9 cellular contexts compared by ENCODE assay signal in the genomic region with DNA sequence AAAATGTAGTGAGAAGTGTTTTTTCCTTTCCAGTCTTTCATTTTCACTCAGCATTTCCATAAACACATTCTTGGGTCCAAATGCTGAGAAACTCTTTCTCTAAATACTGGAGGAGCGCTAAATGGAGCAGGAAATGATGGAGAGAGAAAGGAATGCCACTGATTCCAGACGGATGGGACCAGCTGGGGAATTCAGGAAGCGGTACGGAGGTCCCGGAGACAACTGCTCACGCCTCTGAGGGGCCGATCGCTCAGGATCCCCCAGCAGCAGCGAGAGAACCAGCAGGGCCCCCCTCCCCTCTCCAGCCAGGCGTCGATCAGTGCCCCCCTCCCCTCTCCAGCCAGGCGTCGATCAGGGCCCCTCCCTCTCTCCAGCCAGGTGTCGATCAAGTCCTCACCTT. TPM values are rescaled to one million over a fixed set of nuclear protein-coding genes. Genes with fewer than 3 reads are reported as not detected.
DNase-seq lines count a peak whose midpoint lies in the region; ATAC-seq and TF ChIP-seq lines count a peak whose summit lies in the region.
"Had no signal": no experiment of that assay in that cellular context is flagged by ENCODE, and none has a peak within 500 bp of the region (broad histone marks: within the 10 kb centered on the region; RNA-seq: fewer than 3 reads in every experiment).

No MANE protein-coding gene starts in this region.

- CTCF ChIA-PET in CD8-positive, alpha-beta memory T cell (lab: Charles Lee) = interaction anchor here (0.9 kb wide), 2 partner anchors 9 to 303 kb away, joined by 3 read pairs; no protein-coding TSS in a partner anchor
- CTCF ChIA-PET in HEK293T (lab: Yijun Ruan, JAX) = no interaction called here

- peak overlapping the region; percentile 67 to 94 (median 82) for H3K27ac Mint-ChIP-seq in CD8-positive, alpha-beta memory T cell
- peak overlapping the region; percentile 91 for H3K27ac Mint-ChIP-seq in neural crest cell (ENCODE audit: unreplicated experiment)

- no peaks in the 10 kb centered on the region for H3K9me3 Mint-ChIP-seq in CD8-positive, alpha-beta memory T cell
- H3K9me3 Mint-ChIP-seq in neural crest cell = no peaks in the 10 kb centered on the region

- ATAC-seq in RWPE2 (ENCODE audit: low read depth) (peak; percentile 88), GM19351 (IDR thresholded peaks at IDR 0.05; ENCODE audit: unreplicated experiment) (no peak)

- WGBS in esophagus muscularis mucosa = 17% methylated on average over 9 of the region's 14 CpGs

- peaks cover 0 to 6% of the 10 kb centered on the region in 2 donors for H3K27me3 Mint-ChIP-seq in CD8-positive, alpha-beta memory T cell
- H3K27me3 Mint-ChIP-seq in neural crest cell (ENCODE audit: low read depth) = no peaks in the 10 kb centered on the region

- H3K4me1 ChIP-seq in CD8-positive, alpha-beta memory T cell (ENCODE audit: insufficient read depth, low read length) = peaks cover 78% of the 10 kb centered on the region
- H3K4me1 ChIP-seq in RWPE2 (ENCODE audit: insufficient read depth, poor library complexity, severe bottlenecking) = peaks cover 23% of the 10 kb centered on the region
- peaks cover 39 to 75% (median 67%) of the 10 kb centered on the region in 4 donors for H3K4me1 ChIP-seq in esophagus muscularis mucosa

- DNase-seq in CD8-positive, alpha-beta memory T cell = no peak
- DNase-seq in RWPE2 (ENCODE audit: low spot score) (no peak), esophagus muscularis mucosa (ENCODE audit: extremely low spot score) (no peak), neural crest cell (ENCODE audit: low read depth, low spot score) (no peak), HEK293T (ENCODE audit: extremely low spot score) (no peak)
- no peak for DNase-seq in effector CD8-positive, alpha-beta T cell (lab: John Stamatoyannopoulos, UW)
- DNase-seq in activated CD4-positive, alpha-beta T cell treated with anti-CD3 and anti-CD28 coated beads, Interleukin-2, amount 50 U/mL, for 48 hours = no peak

- H3K36me3 ChIP-seq in CD8-positive, alpha-beta memory T cell (ENCODE audit: insufficient read depth, low read length) = peaks cover 34% of the 10 kb centered on the region
- H3K36me3 ChIP-seq in RWPE2 (ENCODE audit: low read depth) (no peaks in the 10 kb centered on the region; the same call in 1 of the 2 replicates), esophagus muscularis mucosa (no peaks in the 10 kb centered on the region)

- no peak for TF ChIP-seq EP300 in esophagus muscularis mucosa (IDR thresholded peaks at IDR 0.05)

- peaks cover 4 to 62% (median 10%) of the 10 kb centered on the region in 3 donors for H3K36me3 Mint-ChIP-seq in CD8-positive, alpha-beta memory T cell
- H3K36me3 Mint-ChIP-seq in neural crest cell (ENCODE audit: low read depth) = peaks cover 4% of the 10 kb centered on the region

- intact Hi-C loops in esophagus muscularis mucosa (cut with DNase I) = no loop called here

- H3K27ac ChIP-seq in CD8-positive, alpha-beta memory T cell (ENCODE audit: low read depth, low read length) = no peak overlapping the region
- H3K27ac ChIP-seq in RWPE2 (ENCODE audit: poor library complexity, severe bottlenecking) (peak overlapping the region; percentile 97), esophagus muscularis mucosa (replicated peaks in 1 of 4) (peak overlapping the region; percentile 77 to 83 (median 80))
- H3K27ac ChIP-seq: HL-60 had no signal

- H3K4me3 Mint-ChIP-seq in CD8-positive, alpha-beta memory T cell = peak overlapping the region; percentile 17 to 87 (median 59)
- H3K4me3 Mint-ChIP-seq in neural crest cell = peak overlapping the region; percentile 34

- H3K27me3 ChIP-seq in CD8-positive, alpha-beta memory T cell (ENCODE audit: insufficient read depth, low read length, poor library complexity, severe bottlenecking) = no peaks in the 10 kb centered on the region
- H3K27me3 ChIP-seq in RWPE2 (ENCODE audit: insufficient read depth, poor library complexity, severe bottlenecking) = no peaks in the 10 kb centered on the region
- H3K27me3 ChIP-seq in esophagus muscularis mucosa = no peaks in the 10 kb centered on the region

- no peak for TF ChIP-seq POLR2A in esophagus muscularis mucosa (IDR thresholded peaks at IDR 0.05; ENCODE audit: low read depth)

- POLR2A ChIA-PET in CD8-positive, alpha-beta memory T cell (lab: Charles Lee) = no interaction called here
- POLR2A ChIA-PET in HEK293T (lab: Yijun Ruan, JAX) = no interaction called here

- H3K4me1 Mint-ChIP-seq in CD8-positive, alpha-beta memory T cell = peaks cover 63 to 86% (median 75%) of the 10 kb centered on the region in 3 donors
- H3K4me1 Mint-ChIP-seq in neural crest cell = peaks cover 58% of the 10 kb centered on the region

- no peaks in the 10 kb centered on the region for H3K9me3 ChIP-seq in CD8-positive, alpha-beta memory T cell (ENCODE audit: low read length)
- H3K9me3 ChIP-seq in RWPE2 (ENCODE audit: severe bottlenecking) = no peaks in the 10 kb centered on the region
- no peaks in the 10 kb centered on the region for H3K9me3 ChIP-seq in esophagus muscularis mucosa

- no peak overlapping the region for H3K4me3 ChIP-seq in CD8-positive, alpha-beta memory T cell (ENCODE audit: low read length)
- H3K4me3 ChIP-seq in RWPE2 (ENCODE audit: severe bottlenecking) (no peak overlapping the region), esophagus muscularis mucosa (peak overlapping the region; percentile 20 to 52 (median 32))

- TF ChIP-seq CTCF in RWPE2 (IDR thresholded peaks at IDR 0.05; ENCODE audit: poor library complexity, severe bottlenecking) = no peak
- TF ChIP-seq CTCF in esophagus muscularis mucosa (IDR thresholded peaks at IDR 0.05) = no peak
- TF ChIP-seq CTCF in neural crest cell (conservative IDR thresholded peaks at IDR 0.05) = no peak

TF ChIP-seq in HEK293T, 16 proteins besides CTCF, POLR2A, EP300 and RAD21:
- TF ChIP-seq SP1 (IDR thresholded peaks at IDR 0.05) (no peak), FOXA1 (IDR thresholded peaks at IDR 0.05) (no peak), FOXK2 (IDR thresholded peaks at IDR 0.05) (no peak), ELF4 (IDR thresholded peaks at IDR 0.05) (no peak), SUZ12 (IDR thresholded peaks at IDR 0.05) (no peak), TARDBP (IDR thresholded peaks at IDR 0.05) (no peak), CTBP1 (IDR thresholded peaks at IDR 0.05; ENCODE audit: borderline replicate concordance) (no peak), NFRKB (IDR thresholded peaks at IDR 0.05) (no peak), L3MBTL2 (conservative IDR thresholded peaks at IDR 0.05) (no peak), ARNT (IDR thresholded peaks at IDR 0.05) (no peak), BHLHE40 (IDR thresholded peaks at IDR 0.05; ENCODE audit: borderline replicate concordance) (no peak)
- TF ChIP-seq, protein P1, sequence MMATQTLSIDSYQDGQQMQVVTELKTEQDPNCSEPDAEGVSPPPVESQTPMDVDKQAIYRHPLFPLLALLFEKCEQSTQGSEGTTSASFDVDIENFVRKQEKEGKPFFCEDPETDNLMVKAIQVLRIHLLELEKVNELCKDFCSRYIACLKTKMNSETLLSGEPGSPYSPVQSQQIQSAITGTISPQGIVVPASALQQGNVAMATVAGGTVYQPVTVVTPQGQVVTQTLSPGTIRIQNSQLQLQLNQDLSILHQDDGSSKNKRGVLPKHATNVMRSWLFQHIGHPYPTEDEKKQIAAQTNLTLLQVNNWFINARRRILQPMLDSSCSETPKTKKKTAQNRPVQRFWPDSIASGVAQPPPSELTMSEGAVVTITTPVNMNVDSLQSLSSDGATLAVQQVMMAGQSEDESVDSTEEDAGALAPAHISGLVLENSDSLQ (IDR thresholded peaks at IDR 0.05) = no peak

RNA-seq across cellular contexts. Expression of a gene that starts 13.2 kb away (rescaled TPM):
- total RNA-seq in CD8-positive, alpha-beta memory T cell = 10 to 100 TPM; 26.4 to 27.1 TPM
- polyA plus RNA-seq in CD8-positive, alpha-beta memory T cell = 123 TPM
- 10 to 100 TPM; 29.5 to 38.1 (median 34.6) TPM for total RNA-seq in esophagus muscularis mucosa
- total RNA-seq in neural crest cell = 29.5 and 31.5 TPM in 2 replicates

RNA-seq across cellular contexts. Expression of a gene that starts 59.9 kb away (rescaled TPM):
- not detected for total RNA-seq in CD8-positive, alpha-beta memory T cell
- 0.31 TPM for polyA plus RNA-seq in CD8-positive, alpha-beta memory T cell
- total RNA-seq in esophagus muscularis mucosa = not detected
- total RNA-seq in neural crest cell = not detected in 2 replicates

Comparison
In these comparisons a context has a peak if more than half of its experiments do, and no peak if none do; other contexts are left out.
1. H3K4me3 ChIP-seq: peak in esophagus muscularis mucosa (4 of 4); none in CD8-positive, alpha-beta memory T cell (single experiment) and RWPE2 (single experiment).